ENCODE assay signal across 18 cellular contexts in genomic region chr14:71553779-71554178, GRCh38.
A peak's percentile ranks its signal among the peaks of the same experiment; 100 is the strongest.
DNase-seq lines count a peak whose midpoint lies in the region; ATAC-seq and TF ChIP-seq lines count a peak whose summit lies in the region.
"Had no signal": no experiment of that assay in that cellular context is flagged by ENCODE, and none has a peak within 500 bp of the region (broad histone marks: within the 10 kb centered on the region; RNA-seq: fewer than 3 reads in every experiment).

No MANE protein-coding gene starts in this region.

- no peak overlapping the region for H3K4me3 Mint-ChIP-seq in CD14-positive monocyte
- H3K4me3 Mint-ChIP-seq in activated T-helper 2 cell treated with anti-CD3 and anti-CD28 coated beads, Interferon-gamma antibody, Interleukin-2, Interleukin-4, amounts not matched to agents 10 μg/mL and 5 μg/mL and 100 μg/mL, durations not matched to agents 14 hours and 24 hours and 36 hours (ENCODE audit: low read depth), result no peak overlapping the region
- H3K4me3 Mint-ChIP-seq: HFFc6 had no signal

- DNase-seq in CD14-positive monocyte (ENCODE audit: low spot score) (no peak), NCI-H128 (lab: John Stamatoyannopoulos, UW; ENCODE audit: unreplicated experiment) (no peak), lower lobe of right lung (no peak)
- DNase-seq in activated T-helper 2 cell treated with anti-CD3 and anti-CD28 coated beads, Interferon-gamma antibody, Interleukin-2, Interleukin-4, amounts not matched to agents 10 μg/mL and 5 μg/mL and 100 μg/mL, durations not matched to agents 14 hours and 24 hours and 36 hours (ENCODE audit: low spot score), result no peak
- DNase-seq: activated CD8-positive, alpha-beta memory T cell treated with anti-CD3 and anti-CD28 coated beads, Interleukin-2, amount 50 U/mL, for 48 hours; COR-L47; gastrocnemius medialis; HFFc6; Kasumi-1; left lung; NCI-H1105 treated with DMSO at 0.1 percent for 48 hours; NCI-H69 had no signal

- ATAC-seq in GM19452 (IDR thresholded peaks at IDR 0.05; ENCODE audit: unreplicated experiment), result no peak
- ATAC-seq in GM19351 (IDR thresholded peaks at IDR 0.05; ENCODE audit: unreplicated experiment), result no peak
- no peak for ATAC-seq in lower lobe of right lung
- ATAC-seq: gastrocnemius medialis, left lung, sciatic nerve had no signal

- peak overlapping the region in 4 of 7 donors; percentile 11 to 58 (median 30) for H3K27ac Mint-ChIP-seq in CD14-positive monocyte
- H3K27ac Mint-ChIP-seq in activated T-helper 2 cell treated with anti-CD3 and anti-CD28 coated beads, Interferon-gamma antibody, Interleukin-2, Interleukin-4, amounts not matched to agents 10 μg/mL and 5 μg/mL and 100 μg/mL, durations not matched to agents 14 hours and 24 hours and 36 hours, result peak overlapping the region; percentile 20
- H3K27ac Mint-ChIP-seq: HFFc6 had no signal

- H3K9me3 Mint-ChIP-seq in CD14-positive monocyte, result no peaks in the 10 kb centered on the region
- peaks cover 3% of the 10 kb centered on the region for H3K9me3 Mint-ChIP-seq in activated T-helper 2 cell treated with anti-CD3 and anti-CD28 coated beads, Interferon-gamma antibody, Interleukin-2, Interleukin-4, amounts not matched to agents 10 μg/mL and 5 μg/mL and 100 μg/mL, durations not matched to agents 14 hours and 24 hours and 36 hours
- H3K9me3 Mint-ChIP-seq: HFFc6 had no signal

- H3K36me3 ChIP-seq in liver (ENCODE audit: control insufficient read depth in 4 of 4, insufficient read depth in 3 of 4, low read depth in 1 of 4, low read length in 3 of 4) (no peaks in the 10 kb centered on the region), lower lobe of right lung (no peaks in the 10 kb centered on the region)
- H3K36me3 ChIP-seq: gastrocnemius medialis, left lung, SJSA1 had no signal

- 66% methylated on average over 3 of the region's 3 CpGs for WGBS in liver

- H3K27ac ChIP-seq in liver (ENCODE audit: low read depth in 1 of 2, low read length in 2 of 2) (peak overlapping the region; percentile 15 to 59), lower lobe of right lung (no peak overlapping the region)
- H3K27ac ChIP-seq: gastrocnemius medialis, SJSA1 had no signal

- H3K27me3 ChIP-seq in liver (ENCODE audit: control insufficient read depth in 4 of 4, insufficient read depth in 4 of 4, low read length in 3 of 4) (no peaks in the 10 kb centered on the region), lower lobe of right lung (ENCODE audit: low read depth) (no peaks in the 10 kb centered on the region)
- H3K27me3 ChIP-seq: gastrocnemius medialis, left lung, SJSA1 had no signal

- intact Hi-C loops in CD14-positive monocyte (cut with micrococcal nuclease) (no loop called here), lower lobe of right lung (cut with DNase I) (no loop called here)
- intact Hi-C loops in activated T-helper 2 cell treated with anti-CD3 and anti-CD28 coated beads, Interferon-gamma antibody, Interleukin-2, Interleukin-4, amounts not matched to agents 10 μg/mL and 5 μg/mL and 100 μg/mL, durations not matched to agents 14 hours and 24 hours and 36 hours (cut with micrococcal nuclease), result loop anchor here (2.0 to 10.0 kb wide), 4 partner anchors 41 to 491 kb away; no protein-coding TSS in a partner anchor

- no peak overlapping the region for H3K9ac ChIP-seq in liver (ENCODE audit: low read depth in 1 of 2, low read length in 2 of 2)

- H3K4me1 Mint-ChIP-seq in CD14-positive monocyte, result peaks cover 31% of the 10 kb centered on the region
- H3K4me1 Mint-ChIP-seq in activated T-helper 2 cell treated with anti-CD3 and anti-CD28 coated beads, Interferon-gamma antibody, Interleukin-2, Interleukin-4, amounts not matched to agents 10 μg/mL and 5 μg/mL and 100 μg/mL, durations not matched to agents 14 hours and 24 hours and 36 hours (ENCODE audit: low read depth), result peaks cover 82% of the 10 kb centered on the region

- H3K36me3 Mint-ChIP-seq in CD14-positive monocyte, result peaks cover 8 to 13% of the 10 kb centered on the region in 2 donors
- peaks cover 55% of the 10 kb centered on the region for H3K36me3 Mint-ChIP-seq in activated T-helper 2 cell treated with anti-CD3 and anti-CD28 coated beads, Interferon-gamma antibody, Interleukin-2, Interleukin-4, amounts not matched to agents 10 μg/mL and 5 μg/mL and 100 μg/mL, durations not matched to agents 14 hours and 24 hours and 36 hours (ENCODE audit: low read depth)

- TF ChIP-seq CTCF in CD14-positive monocyte (IDR thresholded peaks at IDR 0.05), result no peak
- TF ChIP-seq CTCF in liver (IDR thresholded peaks at IDR 0.05; ENCODE audit: low read depth, low read length, missing input control), result no peak
- no peak for TF ChIP-seq CTCF in lower lobe of right lung (IDR thresholded peaks at IDR 0.05)

- H3K4me1 ChIP-seq in liver (ENCODE audit: control insufficient read depth in 4 of 4, insufficient read depth in 4 of 4, low read length in 3 of 4) (peaks cover 0 to 11% (median under 1%) of the 10 kb centered on the region in 4 donors), lower lobe of right lung (peaks cover 17% of the 10 kb centered on the region)
- H3K4me1 ChIP-seq: gastrocnemius medialis, SJSA1 had no signal

- TF ChIP-seq RAD21 in liver (IDR thresholded peaks at IDR 0.05), result peak in 1 of 2 donors; percentile 24

- H3K9me3 ChIP-seq in liver (ENCODE audit: control insufficient read depth in 4 of 4, low read length in 3 of 4) (no peaks in the 10 kb centered on the region), lower lobe of right lung (no peaks in the 10 kb centered on the region)
- H3K9me3 ChIP-seq: gastrocnemius medialis, left lung, SJSA1 had no signal

- H3K27me3 Mint-ChIP-seq in CD14-positive monocyte (ENCODE audit: low read depth in 3 of 3), result no peaks in the 10 kb centered on the region
- H3K27me3 Mint-ChIP-seq in activated T-helper 2 cell treated with anti-CD3 and anti-CD28 coated beads, Interferon-gamma antibody, Interleukin-2, Interleukin-4, amounts not matched to agents 10 μg/mL and 5 μg/mL and 100 μg/mL, durations not matched to agents 14 hours and 24 hours and 36 hours (ENCODE audit: low read depth), result no peaks in the 10 kb centered on the region

- H3K4me3 ChIP-seq in GM08714 (ENCODE audit: low read length) (peak overlapping the region; percentile 22; the same call in 1 of the 2 replicates), liver (ENCODE audit: low read depth in 1 of 3, low read length in 3 of 3) (no peak overlapping the region), lower lobe of right lung (no peak overlapping the region)
- H3K4me3 ChIP-seq: gastrocnemius medialis, left lung, SJSA1 had no signal

TF ChIP-seq in liver, 16 proteins besides CTCF, POLR2A, EP300 and RAD21:
- TF ChIP-seq EGR1 (IDR thresholded peaks at IDR 0.05; ENCODE audit: low read depth in 2 of 2) (peak; percentile 21 to 70), ATF3 (IDR thresholded peaks at IDR 0.05) (no peak), RXRA (IDR thresholded peaks at IDR 0.05) (peak; percentile 18 to 29), HNF4A (conservative IDR thresholded peaks at IDR 0.05) (peak; percentile 95 to 96), MAX (IDR thresholded peaks at IDR 0.05) (no peak), JUND (IDR thresholded peaks at IDR 0.05) (peak; percentile 67 to 79), REST (IDR thresholded peaks at IDR 0.05) (no peak), SP1 (IDR thresholded peaks at IDR 0.05) (peak; percentile 76), HNF4G (IDR thresholded peaks at IDR 0.05) (peak; percentile 86)
